Comparison of ENCODE assay signal across 1 cellular context in genomic region chr16:54153240-54153934, GRCh38.
TF ChIP-seq lines count a peak whose summit lies in the region.

No MANE protein-coding gene starts in this region.

TF ChIP-seq in HepG2, 621 proteins besides CTCF, POLR2A, EP300 and RAD21 (continues in another document):
- TF ChIP-seq ZFX (CRISPR knock-in tag; IDR thresholded peaks at IDR 0.05; ENCODE audit: low read depth): peak; percentile 41; the same call in 1 of the 2 replicates
- no peak for TF ChIP-seq GFI1 (CRISPR knock-in tag; IDR thresholded peaks at IDR 0.05; ENCODE audit: borderline replicate concordance)
- TF ChIP-seq HMG20A (CRISPR knock-in tag; IDR thresholded peaks at IDR 0.05; ENCODE audit: borderline replicate concordance): 0 out of 2 replicates have a peak, but pooled peaks have one; percentile 25
- TF ChIP-seq CERS6 (CRISPR knock-in tag; IDR thresholded peaks at IDR 0.05): no peak
- no peak for TF ChIP-seq SUZ12 (IDR thresholded peaks at IDR 0.05; ENCODE audit: low read depth, low read length)
- TF ChIP-seq ARID5B (CRISPR knock-in tag; IDR thresholded peaks at IDR 0.05): peak; percentile 53; the same call in 1 of the 2 replicates
- TF ChIP-seq ZNF83 (CRISPR knock-in tag; IDR thresholded peaks at IDR 0.05; ENCODE audit: borderline replicate concordance): no peak
- peak; percentile 37; the same call in 1 of the 2 replicates for TF ChIP-seq SP4 (CRISPR knock-in tag; IDR thresholded peaks at IDR 0.05)
- no peak for TF ChIP-seq SOX6 (IDR thresholded peaks at IDR 0.05)
- peak; percentile 85 for TF ChIP-seq SOX6 (CRISPR knock-in tag; IDR thresholded peaks at IDR 0.05)
- peak; percentile 70; the same call in 1 of the 2 replicates for TF ChIP-seq ZNF441 (CRISPR knock-in tag; IDR thresholded peaks at IDR 0.05; ENCODE audit: borderline replicate concordance)
- TF ChIP-seq DNMT3B (CRISPR knock-in tag; conservative IDR thresholded peaks at IDR 0.05): no peak
- TF ChIP-seq HHEX (CRISPR knock-in tag; IDR thresholded peaks at IDR 0.05): no peak
- no peak for TF ChIP-seq NAIF1 (CRISPR knock-in tag; IDR thresholded peaks at IDR 0.05; ENCODE audit: borderline replicate concordance)
- TF ChIP-seq ZIK1 (CRISPR knock-in tag; IDR thresholded peaks at IDR 0.05; ENCODE audit: borderline replicate concordance, low read depth): no peak
- TF ChIP-seq RBFOX2 (IDR thresholded peaks at IDR 0.05; ENCODE audit: low read depth, low read length): no peak
- no peak; the same call in 1 of the 2 replicates for TF ChIP-seq SALL1 (CRISPR knock-in tag; IDR thresholded peaks at IDR 0.05)
- TF ChIP-seq CREB3 (CRISPR knock-in tag; IDR thresholded peaks at IDR 0.05): no peak
- no peak for TF ChIP-seq NRL (CRISPR knock-in tag; IDR thresholded peaks at IDR 0.05; ENCODE audit: borderline replicate concordance)
- no peak for TF ChIP-seq YY1 (IDR thresholded peaks at IDR 0.05; ENCODE audit: insufficient read depth, insufficient replicate concordance, low read depth, low read length)
- 0 out of 2 replicates have a peak, but pooled peaks have one; percentile 33 for TF ChIP-seq CEBPG (CRISPR knock-in tag; IDR thresholded peaks at IDR 0.05)
- no peak for TF ChIP-seq ZNF205 (CRISPR knock-in tag; IDR thresholded peaks at IDR 0.05)
- 0 out of 2 replicates have a peak, but pooled peaks have one; percentile 9 for TF ChIP-seq SOX13 (IDR thresholded peaks at IDR 0.05)
- TF ChIP-seq SOX13 (CRISPR knock-in tag; conservative IDR thresholded peaks at IDR 0.05 in 1 of 2, IDR thresholded peaks at IDR 0.05 in 1 of 2): peak in 1 of 2 experiments; percentile 84; a peak in 2 of 4 replicates
- no peak for TF ChIP-seq MIER2 (CRISPR knock-in tag; IDR thresholded peaks at IDR 0.05)
- TF ChIP-seq NFYC (CRISPR knock-in tag; IDR thresholded peaks at IDR 0.05): no peak
- no peak for TF ChIP-seq MTA3 (CRISPR knock-in tag; IDR thresholded peaks at IDR 0.05)
- peak; percentile 42 for TF ChIP-seq RARA (CRISPR knock-in tag; IDR thresholded peaks at IDR 0.05)
- no peak for TF ChIP-seq ZNF343 (CRISPR knock-in tag; IDR thresholded peaks at IDR 0.05)
- no peak for TF ChIP-seq ZFP82 (CRISPR knock-in tag; IDR thresholded peaks at IDR 0.05; ENCODE audit: borderline replicate concordance)
- peak; percentile 32; the same call in 1 of the 2 replicates for TF ChIP-seq ZNF772 (CRISPR knock-in tag; IDR thresholded peaks at IDR 0.05)
- TF ChIP-seq MTF1 (CRISPR knock-in tag; IDR thresholded peaks at IDR 0.05): no peak
- TF ChIP-seq ZBTB46 (CRISPR knock-in tag; IDR thresholded peaks at IDR 0.05; ENCODE audit: borderline replicate concordance): no peak
- TF ChIP-seq SCMH1 (CRISPR knock-in tag; IDR thresholded peaks at IDR 0.05; ENCODE audit: borderline replicate concordance): no peak
- TF ChIP-seq ZBTB44 (CRISPR knock-in tag; IDR thresholded peaks at IDR 0.05): no peak
- no peak for TF ChIP-seq TBP (CRISPR knock-in tag; IDR thresholded peaks at IDR 0.05)
- no peak for TF ChIP-seq ZNF142 (CRISPR knock-in tag; IDR thresholded peaks at IDR 0.05)
- no peak for TF ChIP-seq HNF1A (IDR thresholded peaks at IDR 0.05; ENCODE audit: low read depth)
- TF ChIP-seq HNF1A (CRISPR knock-in tag; IDR thresholded peaks at IDR 0.05; ENCODE audit: borderline replicate concordance): no peak
- 0 out of 2 replicates have a peak, but pooled peaks have one; percentile 9 for TF ChIP-seq SAP130 (CRISPR knock-in tag; IDR thresholded peaks at IDR 0.05; ENCODE audit: low read depth)
- TF ChIP-seq ZZZ3 (CRISPR knock-in tag; IDR thresholded peaks at IDR 0.05; ENCODE audit: borderline replicate concordance): no peak
- peak; percentile 73; the same call in 1 of the 2 replicates for TF ChIP-seq SOX5 (CRISPR knock-in tag; IDR thresholded peaks at IDR 0.05; ENCODE audit: borderline replicate concordance)
